In the genomic region with DNA sequence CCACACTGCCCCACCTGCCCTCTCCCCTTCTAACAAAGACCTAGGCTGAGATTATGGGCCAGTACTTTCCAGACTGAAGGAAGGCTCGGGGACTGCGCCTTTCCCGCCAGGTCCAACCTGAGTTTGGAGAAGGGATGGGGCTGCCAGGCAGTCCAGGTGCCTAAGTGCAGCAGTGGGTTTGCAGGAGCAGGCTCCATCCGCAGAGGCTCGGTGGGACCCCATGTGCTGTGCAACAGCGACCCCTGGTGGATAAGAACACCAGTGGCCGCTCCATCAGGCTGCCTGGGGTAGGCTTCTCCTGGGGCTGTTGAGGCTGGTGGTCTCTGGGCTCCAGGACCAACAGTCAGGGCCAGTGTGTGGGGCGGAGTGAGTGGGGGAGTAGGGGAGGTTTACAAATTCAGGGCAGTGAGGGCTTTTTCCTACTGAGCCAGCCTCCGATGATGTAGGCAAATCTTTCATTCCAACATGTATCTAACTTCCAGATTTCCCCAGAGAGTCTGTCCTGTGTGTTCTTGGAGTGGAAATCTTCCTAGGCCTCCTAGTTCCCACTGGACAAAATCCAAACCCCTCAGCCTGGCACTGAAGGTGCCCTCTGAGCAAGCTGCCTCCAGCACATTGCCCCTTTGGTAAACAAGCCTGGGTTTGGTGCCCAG, we compare ENCODE assay signal across 8 cellular contexts.
DNase-seq lines count a peak whose midpoint lies in the region; ATAC-seq and TF ChIP-seq lines count a peak whose summit lies in the region.

No MANE protein-coding gene starts in this region.

- peak; percentile 98 for ATAC-seq in GM19035 (IDR thresholded peaks at IDR 0.05; ENCODE audit: unreplicated experiment)
- peak; percentile 89 for ATAC-seq in HG03135 (IDR thresholded peaks at IDR 0.05; ENCODE audit: unreplicated experiment)
- peak; percentile 89 for ATAC-seq in lower lobe of right lung

- H3K27me3 ChIP-seq in lower lobe of right lung (ENCODE audit: low read depth) = no peaks in the 10 kb centered on the region

- DNase-seq in CD1c-positive myeloid dendritic cell (ENCODE audit: extremely low spot score) = peak; percentile 65
- peak; percentile 64 to 88 for DNase-seq in NCI-H446 (lab: John Stamatoyannopoulos, UW)
- DNase-seq in activated CD4-positive, alpha-beta T cell treated with anti-CD3 and anti-CD28 coated beads, Interleukin-2, amount 50 U/mL, for 48 hours = peak; percentile 74 to 79
- DNase-seq in dermis blood vessel endothelial cell = peak; percentile 67
- peak; percentile 83 for DNase-seq in lower lobe of right lung
- peak; percentile 53 for DNase-seq in stimulated activated CD8-positive, alpha-beta memory T cell treated with anti-CD3 and anti-CD28 coated beads, Interleukin-15, amount 100 ng/mL, for 1 hour (ENCODE audit: low read depth)

- H3K9me3 ChIP-seq in lower lobe of right lung = no peaks in the 10 kb centered on the region

- no peaks in the 10 kb centered on the region for H3K4me1 ChIP-seq in lower lobe of right lung

- H3K36me3 ChIP-seq in lower lobe of right lung = no peaks in the 10 kb centered on the region

- TF ChIP-seq CTCF in lower lobe of right lung (IDR thresholded peaks at IDR 0.05) = peak; percentile 92

- no peak overlapping the region for H3K27ac ChIP-seq in lower lobe of right lung

- intact Hi-C loops in lower lobe of right lung (cut with DNase I) = loop anchor here (5.0 kb wide), 1 partner anchor 106 kb away; no protein-coding TSS in a partner anchor

- H3K4me3 ChIP-seq in lower lobe of right lung = no peak overlapping the region
